Comparison of ENCODE assay signal across 16 cellular contexts in the genomic region with DNA sequence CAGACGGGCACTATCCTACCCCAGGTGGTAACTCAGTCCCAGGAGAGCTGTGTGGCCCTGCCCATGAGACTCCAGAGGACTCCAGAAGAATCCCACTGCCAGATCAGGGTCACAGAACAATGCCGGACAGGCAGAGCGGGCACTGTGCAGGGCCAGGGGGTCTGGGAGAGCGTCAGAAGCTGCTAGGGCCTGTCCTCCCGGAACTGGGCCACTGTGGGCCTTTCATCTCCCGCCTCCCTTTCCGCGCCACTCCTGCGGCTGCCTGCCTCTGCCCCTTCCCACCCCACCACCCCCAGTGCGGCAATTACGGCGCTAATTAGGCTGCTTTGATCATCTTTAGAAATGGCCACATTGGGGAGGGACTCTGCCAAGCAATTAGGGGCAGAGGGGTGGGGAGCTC. TPM values are rescaled to one million over a fixed set of nuclear protein-coding genes. Genes with fewer than 3 reads are reported as not detected.
DNase-seq lines count a peak whose midpoint lies in the region; TF ChIP-seq lines count a peak whose summit lies in the region.
"Had no signal": no experiment of that assay in that cellular context is flagged by ENCODE, and none has a peak within 500 bp of the region (broad histone marks: within the 10 kb centered on the region; RNA-seq: fewer than 3 reads in every experiment).

No MANE protein-coding gene starts in this region.

- H3K4me2 ChIP-seq in neuronal stem cell (ENCODE audit: insufficient read depth, low read length, poor library complexity, severe bottlenecking) = no peak overlapping the region
- H3K4me2 ChIP-seq: BLaER1 had no signal

- CTCF ChIA-PET in A673 (lab: Charles Lee) = no interaction called here

- DNase-seq in NCI-H1417 (lab: John Stamatoyannopoulos, UW) = peak in 2 of 3 experiments; percentile 28 to 47
- DNase-seq in NCI-H1417 treated with DMSO at 0.1 percent for 48 hours (lab: John Stamatoyannopoulos, UW) = no peak
- DNase-seq in COR-L47 (lab: John Stamatoyannopoulos, UW) = peak; percentile 57
- DNase-seq in SW480 (ENCODE audit: low spot score) = peak; percentile 13
- no peak for DNase-seq in neuronal stem cell (ENCODE audit: low spot score)
- no peak for DNase-seq in A673 (ENCODE audit: low spot score)
- no peak for DNase-seq in epidermal melanocyte (ENCODE audit: insufficient read length, low spot score)
- DNase-seq: AML-193; CD8-positive, alpha-beta memory T cell; DMS53; GM23248; H9; IMR-90 had no signal

- no peak overlapping the region for H4K8ac ChIP-seq in neuronal stem cell (ENCODE audit: low read depth, low read length)

- H2BK120ac ChIP-seq in neuronal stem cell (ENCODE audit: low read depth, low read length) = no peak overlapping the region

- POLR2A ChIA-PET in A673 (lab: Charles Lee; ENCODE audit: low non-redundant PET) = no interaction called here

- H2AK5ac ChIP-seq in neuronal stem cell (ENCODE audit: low read depth, low read length) = peak overlapping the region; percentile 4

- intact Hi-C loops in A673 (cut with micrococcal nuclease; ENCODE audit: unreplicated experiment) = no loop called here

- no peak for TF ChIP-seq CTCF in A673 (conservative IDR thresholded peaks at IDR 0.05; ENCODE audit: low read depth, low read length)

- H3K79me1 ChIP-seq in neuronal stem cell (ENCODE audit: low read depth, low read length) = peaks cover 2% of the 10 kb centered on the region

- no peak overlapping the region for H2BK5ac ChIP-seq in neuronal stem cell (ENCODE audit: low read length)

- no TSS peak for BruUV-seq in A673 (replicated peaks; lab: Mats Ljungman, UMichigan)

- H2BK12ac ChIP-seq in neuronal stem cell (ENCODE audit: low read length) = no peak overlapping the region

- H3K4me1 ChIP-seq in neuronal stem cell (ENCODE audit: control insufficient read depth in 2 of 2, insufficient read depth in 1 of 2, low read depth in 1 of 2, low read length in 2 of 2) (peaks cover 6 to 7% of the 10 kb centered on the region in 2 donors), A673 (ENCODE audit: insufficient read depth, low read length, poor library complexity, severe bottlenecking) (peaks cover 7% of the 10 kb centered on the region)

- no peak overlapping the region for H4K91ac ChIP-seq in neuronal stem cell (ENCODE audit: low read depth, low read length, poor library complexity)

- H3K9ac ChIP-seq in neuronal stem cell (ENCODE audit: low read depth, low read length, poor library complexity) = no peak overlapping the region
- H3K9ac ChIP-seq: BLaER1, GM23248 had no signal

- peaks cover 17 to 92% (median 33%) of the 10 kb centered on the region in 3 experiments for H3K27me3 ChIP-seq in neuronal stem cell (ENCODE audit: control insufficient read depth in 3 of 3, insufficient read depth in 3 of 3, low read depth in 1 of 3, low read length in 3 of 3)
- peaks cover 24% of the 10 kb centered on the region for H3K27me3 ChIP-seq in A673 (replicated peaks; ENCODE audit: insufficient read depth, low read depth, low read length, poor library complexity)

- no peak overlapping the region for H2AFZ ChIP-seq in neuronal stem cell (ENCODE audit: low read length)
- H2AFZ ChIP-seq: GM23248 had no signal

- H2BK15ac ChIP-seq in neuronal stem cell (ENCODE audit: low read length) = no peak overlapping the region

- WGBS in neuronal stem cell (ENCODE audit: extremely low coverage in 2 of 2, insufficient read length in 2 of 2, insufficient replicate concordance in 1 of 2), 2 donors = no CpG with 5 or more reads among the region's 12 CpGs

- H3K23ac ChIP-seq in neuronal stem cell (ENCODE audit: low read depth, low read length, poor library complexity) = no peak overlapping the region

- H3K36me3 ChIP-seq in neuronal stem cell (replicated peaks in 1 of 2; ENCODE audit: control insufficient read depth in 2 of 2, insufficient read depth in 2 of 2, low read length in 2 of 2) = no peaks in the 10 kb centered on the region
- H3K36me3 ChIP-seq in A673 (ENCODE audit: insufficient read depth, low read length, poor library complexity, severe bottlenecking) = no peaks in the 10 kb centered on the region
- H3K36me3 ChIP-seq: BLaER1 had no signal

- H3K9me3 ChIP-seq in neuronal stem cell (replicated peaks in 1 of 2; ENCODE audit: control insufficient read depth in 2 of 2, insufficient read depth in 1 of 2, low read depth in 1 of 2, low read length in 2 of 2) (no peaks in the 10 kb centered on the region), A673 (ENCODE audit: low read depth, low read length, poor library complexity, severe bottlenecking) (no peaks in the 10 kb centered on the region)
- H3K9me3 ChIP-seq: BLaER1 had no signal

- H3K4ac ChIP-seq in neuronal stem cell (ENCODE audit: low read length) = no peak overlapping the region

- no peak overlapping the region for H3K4me3 ChIP-seq in neuronal stem cell (ENCODE audit: low read length in 2 of 2)
- H3K4me3 ChIP-seq in A673 (ENCODE audit: low read depth, low read length, poor library complexity, severe bottlenecking) = no peak overlapping the region
- H3K4me3 ChIP-seq: BLaER1, GM23248 had no signal

- no peak overlapping the region for H3K14ac ChIP-seq in neuronal stem cell (ENCODE audit: low read length)

- peak overlapping the region; percentile 53 for H3K18ac ChIP-seq in neuronal stem cell (ENCODE audit: low read length)

- H3K27ac ChIP-seq in neuronal stem cell (replicated peaks; ENCODE audit: low read length) = no peak overlapping the region
- no peak overlapping the region for H3K27ac ChIP-seq in A673 (ENCODE audit: low read depth, low read length, poor library complexity, severe bottlenecking)
- H3K27ac ChIP-seq: 22Rv1, BLaER1, GM23248 had no signal

RNA-seq across cellular contexts. Expression of gene PRSS56, which starts 0.6 kb away (rescaled TPM):
- polyA plus RNA-seq in neuronal stem cell (2013, experiment 1 of 2) = not detected
- not detected for polyA plus RNA-seq in neuronal stem cell (2013, experiment 2 of 2)
- not detected in 2 replicates for total RNA-seq in A673 (2021)
- total RNA-seq: CD8-positive, alpha-beta memory T cell; GM23248; H9; HT-29; IMR-90 had no signal
- polyA plus RNA-seq: CD8-positive, alpha-beta memory T cell; GM23248; IMR-90 had no signal

RNA-seq across cellular contexts. Expression of gene CHRND, which starts 6.4 kb away (rescaled TPM):
- 0.18 TPM for polyA plus RNA-seq in neuronal stem cell (2013, experiment 1 of 2)
- polyA plus RNA-seq in neuronal stem cell (2013, experiment 2 of 2) = 0.14 TPM
- not detected in 2 replicates for total RNA-seq in A673 (2021)
- total RNA-seq: CD8-positive, alpha-beta memory T cell; GM23248; H9; HT-29; IMR-90 had no signal
- polyA plus RNA-seq: CD8-positive, alpha-beta memory T cell; GM23248; IMR-90 had no signal

RNA-seq across cellular contexts. Expression of gene CHRNG, which starts 19.9 kb away (rescaled TPM):
- polyA plus RNA-seq in neuronal stem cell (2013, experiment 1 of 2) = not detected
- polyA plus RNA-seq in neuronal stem cell (2013, experiment 2 of 2) = not detected
- not detected in 2 replicates for total RNA-seq in A673 (2021)
- total RNA-seq: CD8-positive, alpha-beta memory T cell; GM23248; H9; HT-29; IMR-90 had no signal
- polyA plus RNA-seq: CD8-positive, alpha-beta memory T cell; GM23248; IMR-90 had no signal

RNA-seq across cellular contexts. Expression of gene TIGD1, which starts 30.8 kb away (rescaled TPM):
- 10.3 TPM for polyA plus RNA-seq in neuronal stem cell (2013, experiment 1 of 2)
- polyA plus RNA-seq in neuronal stem cell (2013, experiment 2 of 2) = 10.3 TPM
- total RNA-seq in A673 (2021) = 9.0 and 9.8 TPM in 2 replicates

RNA-seq across cellular contexts. Expression of gene EIF4E2, which starts 30.9 kb away (rescaled TPM):
- 57.9 TPM for polyA plus RNA-seq in neuronal stem cell (2013, experiment 1 of 2)
- 58.5 TPM for polyA plus RNA-seq in neuronal stem cell (2013, experiment 2 of 2)
- 60.8 and 62.1 TPM in 2 replicates for total RNA-seq in A673 (2021)

Comparison
In these comparisons a context has a peak if more than half of its experiments do, and no peak if none do; other contexts are left out.
1. DNase-seq: peak in NCI-H1417 (2 of 3), COR-L47 (single experiment) and SW480 (single experiment); none in NCI-H1417 treated with DMSO at 0.1 percent for 48 hours (single experiment), neuronal stem cell (single experiment), A673 (single experiment) and epidermal melanocyte (single experiment).